Comparison of ENCODE assay signal across 1 cellular context in the genomic region with DNA sequence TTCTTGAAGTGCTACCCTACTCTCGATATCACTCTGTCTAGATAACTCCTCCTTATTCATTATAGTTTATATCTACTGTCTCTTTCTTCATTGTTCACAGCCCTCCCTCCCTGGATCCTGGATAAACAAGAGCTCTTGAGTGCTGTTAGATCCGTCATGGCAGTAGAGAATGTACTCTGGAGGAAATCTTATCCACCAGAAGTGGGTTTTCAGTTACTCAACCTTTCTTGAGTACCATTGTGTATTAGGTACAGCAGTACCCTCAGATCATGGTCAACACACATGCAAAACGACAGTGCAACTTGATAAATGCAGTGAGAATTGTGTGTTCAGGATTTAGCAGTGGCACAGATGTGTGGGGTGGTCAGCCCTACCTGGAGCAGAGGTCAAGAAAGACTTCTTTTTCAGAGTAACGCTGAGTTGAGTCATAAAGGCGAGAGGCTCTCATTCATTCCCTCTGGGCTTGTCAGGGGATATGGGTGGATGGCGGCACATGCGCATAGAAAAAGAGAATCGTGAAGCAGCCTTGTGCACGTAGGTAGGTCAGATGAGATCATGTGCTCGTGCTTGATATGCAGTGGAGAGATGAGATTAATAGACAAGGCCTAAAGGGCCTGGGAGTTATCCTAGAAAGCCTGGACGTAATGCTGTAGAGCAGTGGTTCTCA.
TF ChIP-seq lines count a peak whose summit lies in the region.

No MANE protein-coding gene starts in this region.

TF ChIP-seq in GM23338, 12 proteins besides CTCF, POLR2A, EP300 and RAD21 (continued from another document):
- TF ChIP-seq ZNF462 (CRISPR knock-in tag; IDR thresholded peaks at IDR 0.05): no peak
- TF ChIP-seq REST (IDR thresholded peaks at IDR 0.05; ENCODE audit: unreplicated experiment): no peak
- no peak for TF ChIP-seq NANOG (IDR thresholded peaks at IDR 0.05; ENCODE audit: borderline replicate concordance)
- TF ChIP-seq JUNB (IDR thresholded peaks at IDR 0.05; ENCODE audit: unreplicated experiment): no peak
- TF ChIP-seq STAT1 (IDR thresholded peaks at IDR 0.05; ENCODE audit: unreplicated experiment): no peak
